In the genomic region with DNA sequence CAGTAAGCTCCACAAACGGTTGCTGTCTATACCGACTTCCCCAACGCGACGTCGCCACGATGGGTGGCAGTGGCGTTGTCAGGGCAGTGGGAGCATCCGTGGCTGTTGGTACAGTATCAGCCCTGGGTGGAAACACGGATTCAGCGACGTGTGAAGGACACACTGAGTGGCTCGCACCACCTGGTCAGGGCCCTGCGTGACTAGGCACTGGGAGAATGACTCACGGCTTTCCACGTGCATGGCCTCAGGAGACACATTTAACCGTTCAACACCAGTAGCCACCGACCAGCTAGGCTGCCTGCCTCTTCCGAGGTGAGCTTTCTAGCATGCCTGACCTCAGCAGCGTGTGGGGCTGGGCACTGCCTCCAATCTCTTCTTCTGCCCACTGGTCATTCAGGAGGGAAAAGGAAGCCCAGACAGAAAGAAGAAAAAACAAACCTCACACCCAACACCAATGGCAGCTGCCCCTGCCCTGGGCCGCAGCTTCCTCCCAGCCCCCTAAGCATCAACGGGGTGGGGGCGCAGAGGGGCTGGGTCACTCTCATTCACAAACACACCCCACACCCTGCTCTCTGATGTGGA, we compare ENCODE assay signal across 8 cellular contexts. TPM values are rescaled to one million over a fixed set of nuclear protein-coding genes. Genes with fewer than 3 reads are reported as not detected.
A peak's percentile ranks its signal among the peaks of the same experiment; 100 is the strongest.
DNase-seq lines count a peak whose midpoint lies in the region; ATAC-seq and TF ChIP-seq lines count a peak whose summit lies in the region.

No MANE protein-coding gene starts in this region.

- no peaks in the 10 kb centered on the region for H3K27me3 Mint-ChIP-seq in CD14-positive monocyte (ENCODE audit: low read depth in 3 of 3)
- no peaks in the 10 kb centered on the region for H3K27me3 Mint-ChIP-seq in activated naive CD8-positive, alpha-beta T cell treated with anti-CD3 and anti-CD28 coated beads, Interleukin-2, amount 50 U/mL, for 24 hours

- H3K4me3 ChIP-seq in gastrocnemius medialis, result peak overlapping the region in 3 of 4 donors; percentile 2 to 15 (median 5)

- no peak for TF ChIP-seq POLR2A in gastrocnemius medialis (IDR thresholded peaks at IDR 0.05)

- ATAC-seq in activated naive CD8-positive, alpha-beta T cell treated with anti-CD3 and anti-CD28 coated beads, Interleukin-2, amount 50 U/mL, for 24 hours, result peak; percentile 20
- ATAC-seq in left ventricle myocardium superior (peak; percentile 27), gastrocnemius medialis (peak; percentile 44 to 60)

- peaks cover 57% of the 10 kb centered on the region for H3K4me1 Mint-ChIP-seq in CD14-positive monocyte
- H3K4me1 Mint-ChIP-seq in activated naive CD8-positive, alpha-beta T cell treated with anti-CD3 and anti-CD28 coated beads, Interleukin-2, amount 50 U/mL, for 24 hours, result peaks cover 72% of the 10 kb centered on the region

- H3K27me3 ChIP-seq in gastrocnemius medialis, result no peaks in the 10 kb centered on the region

- H3K36me3 ChIP-seq in KOPT-K1 (ENCODE audit: insufficient read depth, low read length), result peaks cover 78% of the 10 kb centered on the region
- H3K36me3 ChIP-seq in gastrocnemius medialis, result peaks cover 0 to 26% of the 10 kb centered on the region in 2 donors

- peaks cover 87 to 88% of the 10 kb centered on the region in 2 donors for H3K4me1 ChIP-seq in gastrocnemius medialis

- no peak for TF ChIP-seq CTCF in CD14-positive monocyte (IDR thresholded peaks at IDR 0.05)
- TF ChIP-seq CTCF in gastrocnemius medialis (IDR thresholded peaks at IDR 0.05 in 4 of 5, conservative IDR thresholded peaks at IDR 0.05 in 1 of 5), result no peak

- no peak overlapping the region for H3K4me3 Mint-ChIP-seq in CD14-positive monocyte
- peak overlapping the region; percentile 76 for H3K4me3 Mint-ChIP-seq in activated naive CD8-positive, alpha-beta T cell treated with anti-CD3 and anti-CD28 coated beads, Interleukin-2, amount 50 U/mL, for 24 hours

- peaks cover 0 to 2% (median 0%) of the 10 kb centered on the region in 7 donors for H3K9me3 Mint-ChIP-seq in CD14-positive monocyte
- H3K9me3 Mint-ChIP-seq in activated naive CD8-positive, alpha-beta T cell treated with anti-CD3 and anti-CD28 coated beads, Interleukin-2, amount 50 U/mL, for 24 hours, result no peaks in the 10 kb centered on the region

- intact Hi-C loops in CD14-positive monocyte (cut with micrococcal nuclease), result no loop called here
- intact Hi-C loops in left ventricle myocardium superior (cut with micrococcal nuclease), result no loop called here
- intact Hi-C loops in gastrocnemius medialis (cut with DNase I; ENCODE audit: low total_unique reads), result loop anchor here (5.0 kb wide), 1 partner anchor 134 kb away; no protein-coding TSS in a partner anchor

- DNase-seq in CD14-positive monocyte (ENCODE audit: low spot score) (peak; percentile 67), left ventricle myocardium superior (peak; percentile 71), gastrocnemius medialis (peak; percentile 51 to 79), NCI-H2081 (lab: John Stamatoyannopoulos, UW) (no peak), NCI-H345 (lab: John Stamatoyannopoulos, UW) (no peak)
- peak; percentile 67 for DNase-seq in activated naive CD8-positive, alpha-beta T cell treated with anti-CD3 and anti-CD28 coated beads, Interleukin-2, amount 50 U/mL, for 24 hours
- DNase-seq in effector CD4-positive, alpha-beta T cell, result no peak

- H3K36me3 Mint-ChIP-seq in CD14-positive monocyte, result peaks cover 81 to 98% of the 10 kb centered on the region in 2 donors
- H3K36me3 Mint-ChIP-seq in activated naive CD8-positive, alpha-beta T cell treated with anti-CD3 and anti-CD28 coated beads, Interleukin-2, amount 50 U/mL, for 24 hours (ENCODE audit: low read depth), result peaks cover 80% of the 10 kb centered on the region

- peak overlapping the region; percentile 33 to 96 (median 79) for H3K27ac Mint-ChIP-seq in CD14-positive monocyte
- H3K27ac Mint-ChIP-seq in activated naive CD8-positive, alpha-beta T cell treated with anti-CD3 and anti-CD28 coated beads, Interleukin-2, amount 50 U/mL, for 24 hours, result peak overlapping the region; percentile 99

- no peaks in the 10 kb centered on the region for H3K9me3 ChIP-seq in KOPT-K1 (ENCODE audit: insufficient read depth, low read length, poor library complexity, severe bottlenecking)
- no peaks in the 10 kb centered on the region for H3K9me3 ChIP-seq in gastrocnemius medialis

- H3K27ac ChIP-seq in KOPT-K1 (ENCODE audit: low read depth, low read length, poor library complexity, severe bottlenecking) (peak overlapping the region; percentile 95), gastrocnemius medialis (peak overlapping the region; percentile 82 to 84 (median 84))

- in situ Hi-C loops in gastrocnemius medialis (cut with MboI; ENCODE audit: low sequenced_read_pairs in 4 of 4), result no loop called here

RNA-seq across cellular contexts. Expression of a gene that starts 59.0 kb away (rescaled TPM):
- 10 to 100 TPM; 35.6 to 79.5 TPM for polyA plus RNA-seq in CD14-positive monocyte
- total RNA-seq in left ventricle myocardium superior (161 TPM), gastrocnemius medialis (100 to 1,000 TPM in 3 of 4 donors, 10 to 100 TPM in 1; 38.9 to 115 (median 104) TPM)

Comparison
In these comparisons a context has a peak if more than half of its experiments do, and no peak if none do; other contexts are left out.
1. DNase-seq: peak in CD14-positive monocyte (single experiment), activated naive CD8-positive, alpha-beta T cell treated with anti-CD3 and anti-CD28 coated beads, Interleukin-2, amount 50 U/mL, for 24 hours (single experiment), left ventricle myocardium superior (single experiment) and gastrocnemius medialis (2 of 2); none in NCI-H2081 (0 of 2), effector CD4-positive, alpha-beta T cell (single experiment) and NCI-H345 (single experiment).
2. Peak in every context shown above with its lines, with median percentiles within 50 percentile points of each other: ATAC-seq.